ENCODE assay signal across 33 cellular contexts in the genomic region with DNA sequence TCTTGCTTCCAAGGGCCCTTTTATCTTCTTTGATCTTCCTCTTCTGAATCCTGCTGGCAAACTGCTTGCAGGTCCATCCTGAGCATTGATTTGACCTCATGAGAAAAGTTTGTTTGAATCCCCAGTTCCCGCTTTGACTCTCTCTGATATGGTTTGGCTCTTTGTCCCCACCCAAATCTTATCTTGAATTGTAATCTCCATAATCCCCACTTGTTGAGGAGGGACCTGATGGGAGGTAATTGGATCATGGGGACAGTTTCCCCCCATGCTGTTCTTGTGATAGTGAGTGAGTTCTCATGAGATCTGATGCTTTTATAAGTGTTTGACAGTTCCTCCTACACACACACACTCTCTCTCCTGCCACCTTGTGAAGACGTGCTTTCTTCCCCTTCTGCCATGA.
DNase-seq lines count a peak whose midpoint lies in the region; ATAC-seq and TF ChIP-seq lines count a peak whose summit lies in the region.
"Had no signal": no experiment of that assay in that cellular context is flagged by ENCODE, and none has a peak within 500 bp of the region (broad histone marks: within the 10 kb centered on the region; RNA-seq: fewer than 3 reads in every experiment).

No MANE protein-coding gene starts in this region.

- H3K36me3 ChIP-seq in A673 (ENCODE audit: insufficient read depth, low read length, poor library complexity, severe bottlenecking) = no peaks in the 10 kb centered on the region
- H3K36me3 ChIP-seq in endodermal cell (ENCODE audit: control insufficient read depth, insufficient read depth, low read length) = no peaks in the 10 kb centered on the region
- no peaks in the 10 kb centered on the region for H3K36me3 ChIP-seq in mesendoderm (ENCODE audit: control insufficient read depth, insufficient read depth, low read length)
- H3K36me3 ChIP-seq: BE2C; BLaER1; BLaER1 treated with 17β-estradiol and CSF1 and Interleukin-3, amounts not matched to agents 10 nM and 100 nM had no signal

- WGBS in endodermal cell (ENCODE audit: insufficient coverage in 1 of 2, insufficient read length in 1 of 2), 2 experiments = 18% methylated on average over 2 of the region's 2 CpGs; no CpG with 5 or more reads in 1 of the 2 experiments
- WGBS in mesendoderm (ENCODE audit: extremely low coverage, insufficient coverage, low lambda C conversion rate) = no CpG with 5 or more reads among the region's 2 CpGs

- H3K79me2 ChIP-seq in mesendoderm (ENCODE audit: control insufficient read depth, insufficient read depth, low read length) = no peaks in the 10 kb centered on the region

- H3K4me1 ChIP-seq in A673 (ENCODE audit: insufficient read depth, low read length, poor library complexity, severe bottlenecking) (peaks cover 16% of the 10 kb centered on the region), endodermal cell (ENCODE audit: control insufficient read depth, insufficient read depth, low read length) (no peaks in the 10 kb centered on the region), mesendoderm (ENCODE audit: control insufficient read depth, low read depth, low read length) (no peaks in the 10 kb centered on the region)
- H3K4me1 ChIP-seq: A549, BE2C, Caco-2 had no signal

- no peak overlapping the region for H3K27ac ChIP-seq in A673 (ENCODE audit: low read depth, low read length, poor library complexity, severe bottlenecking)
- H3K27ac ChIP-seq in endodermal cell (ENCODE audit: low read depth, low read length) = no peak overlapping the region
- no peak overlapping the region for H3K27ac ChIP-seq in mesendoderm (ENCODE audit: low read depth, low read length)
- H3K27ac ChIP-seq: 22Rv1; A549; BLaER1; BLaER1 treated with 17β-estradiol and CSF1 and Interleukin-3, amounts not matched to agents 10 nM and 100 nM; C4-2B had no signal

- H4K8ac ChIP-seq in mesendoderm (ENCODE audit: low read depth, low read length) = no peak overlapping the region

- H3K27me3 Mint-ChIP-seq in endodermal cell (ENCODE audit: insufficient read depth) = peaks cover 75% of the 10 kb centered on the region
- no peaks in the 10 kb centered on the region for H3K27me3 Mint-ChIP-seq in activated naive CD8-positive, alpha-beta T cell treated with anti-CD3 and anti-CD28 coated beads for 36 hours
- H3K27me3 Mint-ChIP-seq: CD4-positive, alpha-beta T cell had no signal

- no peak overlapping the region for H3K27ac Mint-ChIP-seq in endodermal cell
- no peak overlapping the region for H3K27ac Mint-ChIP-seq in activated naive CD8-positive, alpha-beta T cell treated with anti-CD3 and anti-CD28 coated beads for 36 hours
- H3K27ac Mint-ChIP-seq: B cell; CD14-positive monocyte; CD4-positive, alpha-beta memory T cell; CD4-positive, alpha-beta T cell; CD8-positive, alpha-beta T cell had no signal

- no peaks in the 10 kb centered on the region for H3K36me3 Mint-ChIP-seq in endodermal cell (ENCODE audit: low read depth)
- H3K36me3 Mint-ChIP-seq in activated naive CD8-positive, alpha-beta T cell treated with anti-CD3 and anti-CD28 coated beads for 36 hours = no peaks in the 10 kb centered on the region
- H3K36me3 Mint-ChIP-seq: CD14-positive monocyte; CD4-positive, alpha-beta memory T cell; CD4-positive, CD25-positive, alpha-beta regulatory T cell; CD8-positive, alpha-beta T cell had no signal

- intact Hi-C loops in A673 (cut with micrococcal nuclease; ENCODE audit: unreplicated experiment) = no loop called here

- H2BK120ac ChIP-seq in mesendoderm (ENCODE audit: low read depth, low read length) = no peak overlapping the region

- H3K4me3 ChIP-seq in A673 (ENCODE audit: low read depth, low read length, poor library complexity, severe bottlenecking) (no peak overlapping the region), endodermal cell (ENCODE audit: low read length) (no peak overlapping the region), mesendoderm (ENCODE audit: low read length) (no peak overlapping the region)
- H3K4me3 ChIP-seq: A549; BLaER1; BLaER1 treated with 17β-estradiol and CSF1 and Interleukin-3, amounts not matched to agents 10 nM and 100 nM had no signal

- no peak overlapping the region for H3K23ac ChIP-seq in mesendoderm (ENCODE audit: low read length)

- H2BK15ac ChIP-seq in mesendoderm (replicated peaks; ENCODE audit: low read depth) = no peak overlapping the region

- no peak overlapping the region for H3K4me2 ChIP-seq in mesendoderm (ENCODE audit: low read length)
- H3K4me2 ChIP-seq: A549; BLaER1; BLaER1 treated with 17β-estradiol and CSF1 and Interleukin-3, amounts not matched to agents 10 nM and 100 nM had no signal

- no peaks in the 10 kb centered on the region for H3K27me3 ChIP-seq in A673 (replicated peaks; ENCODE audit: insufficient read depth, low read depth, low read length, poor library complexity)
- H3K27me3 ChIP-seq in endodermal cell (ENCODE audit: control insufficient read depth, insufficient read depth, low read length, poor library complexity, severe bottlenecking) = peaks cover 65% of the 10 kb centered on the region
- no peaks in the 10 kb centered on the region for H3K27me3 ChIP-seq in mesendoderm (ENCODE audit: insufficient read depth, low read length, poor library complexity)
- H3K27me3 ChIP-seq: BE2C; BLaER1; BLaER1 treated with 17β-estradiol and CSF1 and Interleukin-3, amounts not matched to agents 10 nM and 100 nM had no signal

- H3K9me3 Mint-ChIP-seq in endodermal cell = peaks cover 23% of the 10 kb centered on the region
- peaks cover 4% of the 10 kb centered on the region for H3K9me3 Mint-ChIP-seq in activated naive CD8-positive, alpha-beta T cell treated with anti-CD3 and anti-CD28 coated beads for 36 hours

- H2AK5ac ChIP-seq in mesendoderm (ENCODE audit: low read length) = no peak overlapping the region

- no TSS peak for BruUV-seq in A673 (replicated peaks; lab: Mats Ljungman, UMichigan)

- no peak overlapping the region for H2BK5ac ChIP-seq in mesendoderm (ENCODE audit: low read length)

- POLR2A ChIA-PET in A673 (lab: Charles Lee; ENCODE audit: low non-redundant PET) = no interaction called here

- CTCF ChIA-PET in A673 (lab: Charles Lee) = no interaction called here

- H3K18ac ChIP-seq in mesendoderm (ENCODE audit: low read length) = no peak overlapping the region

- ATAC-seq in GM19328 (IDR thresholded peaks at IDR 0.05; ENCODE audit: unreplicated experiment) = no peak
- ATAC-seq: A549; CD8-positive, alpha-beta T cell had no signal

- H4K5ac ChIP-seq in mesendoderm (ENCODE audit: low read length) = no peak overlapping the region

- DNase-seq in NCI-H82 (lab: John Stamatoyannopoulos, UW) = peak; percentile 32
- DNase-seq in NCI-H82 treated with DMSO at 0.1 percent for 48 hours (lab: John Stamatoyannopoulos, UW; ENCODE audit: unreplicated experiment) = no peak
- peak; percentile 41 for DNase-seq in A673 (ENCODE audit: low spot score)
- peak; percentile 61 for DNase-seq in endodermal cell
- DNase-seq in mesendoderm = peak; percentile 86
- DNase-seq in activated naive CD8-positive, alpha-beta T cell treated with anti-CD3 and anti-CD28 coated beads for 36 hours = no peak
- DNase-seq in SKM-1 (lab: John Stamatoyannopoulos, UW; ENCODE audit: unreplicated experiment) = no peak
- DNase-seq: 8988T; ACHN; AML-193; BE2C; C1 segment of cervical spinal cord; Caco-2; Calu3; CD4-positive, alpha-beta memory T cell; CD4-positive, alpha-beta T cell; CD4-positive, CD25-positive, alpha-beta regulatory T cell; CD8-positive, alpha-beta memory T cell; CD8-positive, alpha-beta T cell; COR-L47; DMS 273 treated with DMSO at 0.1 percent for 48 hours; DMS153; DMS53; DND-41; EL had no signal

- H3K4ac ChIP-seq in mesendoderm (ENCODE audit: low read depth, low read length) = no peak overlapping the region

- no peaks in the 10 kb centered on the region for H3K4me1 Mint-ChIP-seq in endodermal cell
- no peaks in the 10 kb centered on the region for H3K4me1 Mint-ChIP-seq in activated naive CD8-positive, alpha-beta T cell treated with anti-CD3 and anti-CD28 coated beads for 36 hours
- H3K4me1 Mint-ChIP-seq: B cell; CD4-positive, CD25-positive, alpha-beta regulatory T cell; CD8-positive, alpha-beta memory T cell had no signal

- H3K9me3 ChIP-seq in A673 (ENCODE audit: low read depth, low read length, poor library complexity, severe bottlenecking) (peaks cover 8% of the 10 kb centered on the region), endodermal cell (ENCODE audit: control insufficient read depth, low read length) (peaks cover 51% of the 10 kb centered on the region)
- H3K9me3 ChIP-seq: A549, BE2C, Caco-2 had no signal

- no peaks in the 10 kb centered on the region for H3K79me1 ChIP-seq in mesendoderm (ENCODE audit: low read length)

- TF ChIP-seq CTCF in A673 (conservative IDR thresholded peaks at IDR 0.05; ENCODE audit: low read depth, low read length) (no peak), endodermal cell (conservative IDR thresholded peaks at IDR 0.05) (no peak)

- no peak overlapping the region for H3K4me3 Mint-ChIP-seq in endodermal cell
- H3K4me3 Mint-ChIP-seq in activated naive CD8-positive, alpha-beta T cell treated with anti-CD3 and anti-CD28 coated beads for 36 hours = no peak overlapping the region
- H3K4me3 Mint-ChIP-seq: B cell; CD14-positive monocyte; CD4-positive, alpha-beta memory T cell; CD4-positive, alpha-beta T cell; CD4-positive, CD25-positive, alpha-beta regulatory T cell; CD8-positive, alpha-beta memory T cell; CD8-positive, alpha-beta T cell had no signal

- H3K9ac ChIP-seq in endodermal cell (ENCODE audit: extremely low read depth, low read length, poor library complexity, severe bottlenecking) = no peak overlapping the region
- H3K9ac ChIP-seq in mesendoderm (ENCODE audit: low read length) = no peak overlapping the region
- H3K9ac ChIP-seq: BLaER1; BLaER1 treated with 17β-estradiol and CSF1 and Interleukin-3, amounts not matched to agents 10 nM and 100 nM had no signal

- no peak overlapping the region for H3K56ac ChIP-seq in mesendoderm (ENCODE audit: low read length)

Comparison
In these comparisons a context has a peak if more than half of its experiments do, and no peak if none do; other contexts are left out.
1. DNase-seq: peak in NCI-H82 (single experiment), A673 (single experiment), endodermal cell (single experiment) and mesendoderm (single experiment); none in NCI-H82 treated with DMSO at 0.1 percent for 48 hours (single experiment), activated naive CD8-positive, alpha-beta T cell treated with anti-CD3 and anti-CD28 coated beads for 36 hours (single experiment) and SKM-1 (single experiment).